In the genomic region with DNA sequence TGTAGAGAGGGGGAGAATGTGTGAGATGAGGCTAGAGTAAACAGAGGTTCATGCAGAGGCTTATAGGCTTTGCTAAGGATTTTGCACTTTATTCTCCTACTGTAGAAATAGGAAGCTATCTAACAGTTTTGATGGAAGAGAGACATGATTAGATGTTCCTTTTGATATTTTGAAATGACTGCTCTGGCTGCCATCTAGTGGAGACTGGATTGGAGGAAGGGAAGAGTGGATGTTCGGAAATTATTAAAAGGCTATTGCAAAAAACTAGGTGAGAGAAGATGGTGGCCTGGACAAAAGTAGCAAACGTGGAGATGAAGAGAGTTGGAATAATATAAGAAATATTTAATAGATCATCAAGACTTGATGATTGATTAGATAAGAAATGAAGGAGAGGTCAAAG, we compare ENCODE assay signal across 10 cellular contexts. TPM values are rescaled to one million over a fixed set of nuclear protein-coding genes. Genes with fewer than 3 reads are reported as not detected.
DNase-seq lines count a peak whose midpoint lies in the region; ATAC-seq lines count a peak whose summit lies in the region.
"Had no signal": no experiment of that assay in that cellular context is flagged by ENCODE, and none has a peak within 500 bp of the region (broad histone marks: within the 10 kb centered on the region; RNA-seq: fewer than 3 reads in every experiment).

No MANE protein-coding gene starts in this region.

- no peak overlapping the region for H3K56ac ChIP-seq in mesendoderm (ENCODE audit: low read length)

- no peaks in the 10 kb centered on the region for H3K4me1 ChIP-seq in mesendoderm (ENCODE audit: control insufficient read depth, low read depth, low read length)

- H3K4me2 ChIP-seq in mesendoderm (ENCODE audit: low read length), result no peak overlapping the region

- no peaks in the 10 kb centered on the region for H3K36me3 ChIP-seq in mesendoderm (ENCODE audit: control insufficient read depth, insufficient read depth, low read length)

- no peak for ATAC-seq in GM18861 (IDR thresholded peaks at IDR 0.05; ENCODE audit: unreplicated experiment)
- no peak for ATAC-seq in GM18858 (IDR thresholded peaks at IDR 0.05; ENCODE audit: unreplicated experiment)

- H3K18ac ChIP-seq in mesendoderm (ENCODE audit: low read length), result no peak overlapping the region

- no peaks in the 10 kb centered on the region for H3K27me3 ChIP-seq in mesendoderm (ENCODE audit: insufficient read depth, low read length, poor library complexity)

- no CpG with 5 or more reads among the region's 2 CpGs for WGBS in mesendoderm (ENCODE audit: extremely low coverage, insufficient coverage, low lambda C conversion rate)

- no peak overlapping the region for H3K9ac ChIP-seq in mesendoderm (ENCODE audit: low read length)

- H3K23ac ChIP-seq in mesendoderm (ENCODE audit: low read length), result no peak overlapping the region

- H2BK15ac ChIP-seq in mesendoderm (replicated peaks; ENCODE audit: low read depth), result no peak overlapping the region

- H3K4me3 ChIP-seq in mesendoderm (ENCODE audit: low read length), result no peak overlapping the region

- no peak overlapping the region for H4K8ac ChIP-seq in mesendoderm (ENCODE audit: low read depth, low read length)

- no peak overlapping the region for H2BK120ac ChIP-seq in mesendoderm (ENCODE audit: low read depth, low read length)

- H2BK5ac ChIP-seq in mesendoderm (ENCODE audit: low read length), result no peak overlapping the region

- no peak overlapping the region for H2AK5ac ChIP-seq in mesendoderm (ENCODE audit: low read length)

- no peaks in the 10 kb centered on the region for H3K79me2 ChIP-seq in mesendoderm (ENCODE audit: control insufficient read depth, insufficient read depth, low read length)

- DNase-seq in COLO668 (lab: John Stamatoyannopoulos, UW; ENCODE audit: unreplicated experiment), result peak; percentile 0
- peak; percentile 25 for DNase-seq in HT-29 (ENCODE audit: low spot score)
- peak; percentile 27 for DNase-seq in RPMI8226
- DNase-seq in iris pigment epithelial cell (ENCODE audit: low read depth), result peak; percentile 5
- no peak for DNase-seq in GF-D8 (lab: John Stamatoyannopoulos, UW)
- no peak for DNase-seq in mesendoderm
- DNase-seq: stimulated activated CD4-positive, alpha-beta T cell treated with anti-CD3 and anti-CD28 coated beads, Interleukin-2, amount 100 ng/mL, for 24 hours; T-helper 2 cell had no signal

- no peaks in the 10 kb centered on the region for H3K79me1 ChIP-seq in mesendoderm (ENCODE audit: low read length)

- H3K27ac ChIP-seq in mesendoderm (ENCODE audit: low read depth, low read length), result no peak overlapping the region

- no peak overlapping the region for H4K5ac ChIP-seq in mesendoderm (ENCODE audit: low read length)

- H3K4ac ChIP-seq in mesendoderm (ENCODE audit: low read depth, low read length), result no peak overlapping the region

RNA-seq across cellular contexts. Expression of gene SYN2, which starts 42.2 kb away (rescaled TPM):
- total RNA-seq in HT-29 (2014; rRNA removed; shearing (Covaris generic)), result 0.10 TPM in 1 of 2 replicates, not detected in the other
- 3.0 TPM for polyA plus RNA-seq in mesendoderm (2013, experiment 1 of 2)
- 3.1 TPM for polyA plus RNA-seq in mesendoderm (2013, experiment 2 of 2)

Comparison
In these comparisons a context has a peak if more than half of its experiments do, and no peak if none do; other contexts are left out.
1. DNase-seq: peak in COLO668 (single experiment), HT-29 (single experiment), RPMI8226 (single experiment) and iris pigment epithelial cell (single experiment); none in GF-D8 (single experiment) and mesendoderm (single experiment).